In genomic region chr1:11880911-11881748, GRCh38 we compare ENCODE assay signal across 1 cellular context.
A peak's percentile ranks its signal among the peaks of the same experiment; 100 is the strongest.
TF ChIP-seq lines count a peak whose summit lies in the region.

No MANE protein-coding gene starts in this region.

TF ChIP-seq in HepG2, 621 proteins besides CTCF, POLR2A, EP300 and RAD21 (continued from another document):
- TF ChIP-seq E2F2 (CRISPR knock-in tag; IDR thresholded peaks at IDR 0.05; ENCODE audit: borderline replicate concordance) (no peak), ZNF574 (CRISPR knock-in tag; IDR thresholded peaks at IDR 0.05) (no peak), ERF (CRISPR knock-in tag; IDR thresholded peaks at IDR 0.05) (0 out of 2 replicates have a peak, but pooled peaks have one; percentile 38), RBM39 (IDR thresholded peaks at IDR 0.05; ENCODE audit: low read depth, low read length, poor library complexity, severe bottlenecking) (no peak), PATZ1 (CRISPR knock-in tag; IDR thresholded peaks at IDR 0.05) (peak; percentile 45; the same call in 1 of the 2 replicates), MED1 (CRISPR knock-in tag; IDR thresholded peaks at IDR 0.05) (peak; percentile 18; the same call in 1 of the 2 replicates), ZFX (CRISPR knock-in tag; IDR thresholded peaks at IDR 0.05; ENCODE audit: low read depth) (peak; percentile 69), ATF7-NPFF (CRISPR knock-in tag; IDR thresholded peaks at IDR 0.05; ENCODE audit: low read depth) (no peak), RBM22 (optimal IDR thresholded peaks at IDR 0.05; ENCODE audit: low read length) (no peak), RXRA (CRISPR knock-in tag; IDR thresholded peaks at IDR 0.05) (peak; percentile 59; the same call in 1 of the 2 replicates)
